ENCODE assay signal across 28 cellular contexts in genomic region chr2:218234487-218234886, GRCh38. TPM values are rescaled to one million over a fixed set of nuclear protein-coding genes. Genes with fewer than 3 reads are reported as not detected.
DNase-seq lines count a peak whose midpoint lies in the region; ATAC-seq and TF ChIP-seq lines count a peak whose summit lies in the region.
"Had no signal": no experiment of that assay in that cellular context is flagged by ENCODE, and none has a peak within 500 bp of the region (broad histone marks: within the 10 kb centered on the region; RNA-seq: fewer than 3 reads in every experiment).

No MANE protein-coding gene starts in this region.

- H3K4me2 ChIP-seq in OCI-LY7 (ENCODE audit: low read length) = no peak overlapping the region
- H3K4me2 ChIP-seq: BLaER1, SK-N-SH had no signal

- intact Hi-C loops in OCI-LY7 (cut with micrococcal nuclease; ENCODE audit: unreplicated experiment) = no loop called here

- H2AFZ ChIP-seq in OCI-LY7 (ENCODE audit: low read length) = no peak overlapping the region
- H2AFZ ChIP-seq: parathyroid adenoma had no signal

- no peak overlapping the region for H3K4me3 ChIP-seq in OCI-LY7 (ENCODE audit: low read depth, low read length, poor library complexity, severe bottlenecking)
- H3K4me3 ChIP-seq: BLaER1, breast epithelium, suprapubic skin had no signal

- H3K4me3 Mint-ChIP-seq in effector memory CD8-positive, alpha-beta T cell = no peak overlapping the region
- H3K4me3 Mint-ChIP-seq in progenitor cell of endocrine pancreas (ENCODE audit: low read depth) = no peak overlapping the region
- H3K4me3 Mint-ChIP-seq: nephron progenitor cell; stimulated activated effector memory CD8-positive, alpha-beta T cell treated with anti-CD3 and anti-CD28 coated beads, Interleukin-12 subunit alpha, Interleukin-12 subunit beta, amount 100 ng/mL, for 72 hours; T-helper 1 cell treated with Interleukin-12 subunit alpha and Interleukin-12 subunit beta and Interleukin-4 antibody, amounts not matched to agents 30 μg/mL and 1 μg/mL, for 36 hours had no signal

- no peak for DNase-seq in activated naive CD4-positive, alpha-beta T cell treated with anti-CD3 and anti-CD28 coated beads, Interleukin-2, amount 50 U/mL, for 72 hours (ENCODE audit: low spot score in 2 of 2)
- DNase-seq in activated naive CD4-positive, alpha-beta T cell treated with anti-CD3 and anti-CD28 coated beads, Interleukin-2, amount 50 U/mL, for 16 hours = no peak
- DNase-seq in OCI-LY7 (ENCODE audit: low spot score) = no peak
- DNase-seq in effector memory CD8-positive, alpha-beta T cell = no peak
- DNase-seq in progenitor cell of endocrine pancreas (ENCODE audit: low spot score, unreplicated experiment) = no peak
- DNase-seq in NCI-H774 (lab: John Stamatoyannopoulos, UW) = no peak
- DNase-seq: activated CD4-positive, alpha-beta T cell treated with anti-CD3 and anti-CD28 coated beads for 48 hours; amygdala; effector CD4-positive, alpha-beta T cell; islet precursor cell; KG1; NCI-H1417; NCI-H345; nephron progenitor cell; SK-N-SH; stimulated activated CD4-positive, alpha-beta T cell treated with anti-CD3 and anti-CD28 coated beads, Interleukin-4, amount 100 ng/mL, for 24 hours had no signal

- H3K9me3 Mint-ChIP-seq in activated naive CD4-positive, alpha-beta T cell treated with anti-CD3 and anti-CD28 coated beads, Interleukin-2, amount 50 U/mL, for 72 hours = no peaks in the 10 kb centered on the region
- H3K9me3 Mint-ChIP-seq in effector memory CD8-positive, alpha-beta T cell = no peaks in the 10 kb centered on the region
- no peaks in the 10 kb centered on the region for H3K9me3 Mint-ChIP-seq in progenitor cell of endocrine pancreas (ENCODE audit: low read depth)
- H3K9me3 Mint-ChIP-seq: activated T-helper 2 cell treated with anti-CD3 and anti-CD28 coated beads, Interferon-gamma antibody, Interleukin-2, Interleukin-4, amounts not matched to agents 10 μg/mL and 5 μg/mL and 100 μg/mL, durations not matched to agents 14 hours and 24 hours and 36 hours; nephron progenitor cell; stimulated activated effector memory CD8-positive, alpha-beta T cell treated with anti-CD3 and anti-CD28 coated beads, Interleukin-12 subunit alpha, Interleukin-12 subunit beta, amount 100 ng/mL, for 72 hours; T-helper 1 cell treated with Interleukin-12 subunit alpha and Interleukin-12 subunit beta and Interleukin-4 antibody, amounts not matched to agents 30 μg/mL and 1 μg/mL, for 36 hours had no signal

- H3K4me1 ChIP-seq in OCI-LY7 (ENCODE audit: insufficient read depth, low read length, poor library complexity, severe bottlenecking) = peaks cover 16% of the 10 kb centered on the region
- H3K4me1 ChIP-seq: breast epithelium, parathyroid adenoma had no signal

- H3K36me3 Mint-ChIP-seq in activated naive CD4-positive, alpha-beta T cell treated with anti-CD3 and anti-CD28 coated beads, Interleukin-2, amount 50 U/mL, for 72 hours = peaks cover 33 to 68% of the 10 kb centered on the region in 2 donors
- H3K36me3 Mint-ChIP-seq in effector memory CD8-positive, alpha-beta T cell (ENCODE audit: insufficient read depth) = peaks cover 95% of the 10 kb centered on the region
- H3K36me3 Mint-ChIP-seq in progenitor cell of endocrine pancreas (ENCODE audit: insufficient read depth) = peaks cover 42% of the 10 kb centered on the region

- TF ChIP-seq CTCF in OCI-LY7 (conservative IDR thresholded peaks at IDR 0.05; ENCODE audit: low read length) = no peak
- TF ChIP-seq CTCF in progenitor cell of endocrine pancreas (IDR thresholded peaks at IDR 0.05; ENCODE audit: unreplicated experiment) = no peak

- H4K20me1 ChIP-seq in OCI-LY7 (ENCODE audit: insufficient read depth, low read length) = no peaks in the 10 kb centered on the region

- CTCF ChIA-PET in OCI-LY7 (lab: Charles Lee; ENCODE audit: unreplicated experiment) = no interaction called here

- H3K4me1 Mint-ChIP-seq in effector memory CD8-positive, alpha-beta T cell (ENCODE audit: low read depth in 2 of 2) = peaks cover 20 to 37% of the 10 kb centered on the region in 2 donors
- peaks cover 22% of the 10 kb centered on the region for H3K4me1 Mint-ChIP-seq in progenitor cell of endocrine pancreas (ENCODE audit: low read depth)
- H3K4me1 Mint-ChIP-seq: nephron progenitor cell had no signal

- H3K27me3 Mint-ChIP-seq in effector memory CD8-positive, alpha-beta T cell = no peaks in the 10 kb centered on the region
- no peaks in the 10 kb centered on the region for H3K27me3 Mint-ChIP-seq in progenitor cell of endocrine pancreas

- peak overlapping the region; percentile 44 to 54 for H3K27ac Mint-ChIP-seq in activated naive CD4-positive, alpha-beta T cell treated with anti-CD3 and anti-CD28 coated beads, Interleukin-2, amount 50 U/mL, for 72 hours
- H3K27ac Mint-ChIP-seq in effector memory CD8-positive, alpha-beta T cell = peak overlapping the region; percentile 49 to 75
- H3K27ac Mint-ChIP-seq in progenitor cell of endocrine pancreas = peak overlapping the region; percentile 46
- H3K27ac Mint-ChIP-seq: T-helper 1 cell treated with Interleukin-12 subunit alpha and Interleukin-12 subunit beta and Interleukin-4 antibody, amounts not matched to agents 30 μg/mL and 1 μg/mL, for 36 hours had no signal

- H3K79me2 ChIP-seq in OCI-LY7 (ENCODE audit: insufficient read depth, low read depth, low read length) = peaks cover 18% of the 10 kb centered on the region; the same call in 1 of the 2 replicates

- TSS peak; percentile 21 for BruUV-seq in OCI-LY7 (replicated peaks; lab: Mats Ljungman, UMichigan)

- POLR2A ChIA-PET in OCI-LY7 (lab: Charles Lee) = interaction anchor here (0.8 to 1.0 kb wide), 2 partner anchors 13 to 16 kb away, joined by 3 to 6 read pairs; no protein-coding TSS in a partner anchor

- H3K27ac ChIP-seq in OCI-LY7 (ENCODE audit: low read depth, low read length, poor library complexity, severe bottlenecking) = no peak overlapping the region
- H3K27ac ChIP-seq: BLaER1, breast epithelium, parathyroid adenoma, suprapubic skin had no signal

- peaks cover 99% of the 10 kb centered on the region for H3K36me3 ChIP-seq in OCI-LY7 (ENCODE audit: insufficient read depth, low read length)
- H3K36me3 ChIP-seq: breast epithelium had no signal

- H3K9me2 ChIP-seq in OCI-LY7 (ENCODE audit: insufficient read depth, low read length) = no peaks in the 10 kb centered on the region
- H3K9me2 ChIP-seq: SK-N-SH had no signal

- no peak for ATAC-seq in activated naive CD4-positive, alpha-beta T cell treated with anti-CD3 and anti-CD28 coated beads, Interleukin-2, amount 50 U/mL, for 72 hours
- no peak for ATAC-seq in effector memory CD8-positive, alpha-beta T cell (replicated peaks)
- no peak for ATAC-seq in activated CD4-positive, CD25-positive, alpha-beta regulatory T cell treated with anti-CD3 and anti-CD28 coated beads, Interleukin-2, amount 50 U/mL, for 24 hours
- ATAC-seq in GM19463 (IDR thresholded peaks at IDR 0.05; ENCODE audit: unreplicated experiment) = no peak
- ATAC-seq: HCT116; sciatic nerve; stimulated activated effector memory CD8-positive, alpha-beta T cell treated with anti-CD3 and anti-CD28 coated beads, Interleukin-12 subunit alpha, Interleukin-12 subunit beta, amount 100 ng/mL, for 72 hours had no signal

- no peaks in the 10 kb centered on the region for H3K9me3 ChIP-seq in OCI-LY7 (ENCODE audit: low read length)
- H3K9me3 ChIP-seq: BLaER1, breast epithelium, SK-N-SH, suprapubic skin had no signal

RNA-seq across cellular contexts. Expression of gene ARPC2, which starts 17.5 kb away (rescaled TPM):
- 100 to 1,000 TPM; 567 to 656 TPM for total RNA-seq in activated naive CD4-positive, alpha-beta T cell treated with anti-CD3 and anti-CD28 coated beads, Interleukin-2, amount 50 U/mL, for 72 hours
- 257 and 264 TPM in 2 replicates for total RNA-seq in OCI-LY7 (2014; rRNA removed; shearing (Covaris generic))
- total RNA-seq in OCI-LY7 (2022) = 512 and 545 TPM in 2 replicates
- total RNA-seq in progenitor cell of endocrine pancreas = 153 and 160 TPM in 2 replicates

RNA-seq across cellular contexts. Expression of gene GPBAR1, which starts 26.3 kb away (rescaled TPM):
- under 1 TPM; 0.46 to 0.88 TPM for total RNA-seq in activated naive CD4-positive, alpha-beta T cell treated with anti-CD3 and anti-CD28 coated beads, Interleukin-2, amount 50 U/mL, for 72 hours
- total RNA-seq in OCI-LY7 (2014; rRNA removed; shearing (Covaris generic)) = 0.22 TPM in 1 of 2 replicates, not detected in the other
- 0.40 and 0.44 TPM in 2 replicates for total RNA-seq in OCI-LY7 (2022)
- total RNA-seq in progenitor cell of endocrine pancreas = 9.1 and 9.7 TPM in 2 replicates
- total RNA-seq: Daoy had no signal

RNA-seq across cellular contexts. Expression of gene AAMP, which starts 35.5 kb away (rescaled TPM):
- 10 to 100 TPM; 67.7 to 68.4 TPM for total RNA-seq in activated naive CD4-positive, alpha-beta T cell treated with anti-CD3 and anti-CD28 coated beads, Interleukin-2, amount 50 U/mL, for 72 hours
- 97.0 and 136 TPM in 2 replicates for total RNA-seq in OCI-LY7 (2014; rRNA removed; shearing (Covaris generic))
- 59.7 and 68.7 TPM in 2 replicates for total RNA-seq in OCI-LY7 (2022)
- total RNA-seq in progenitor cell of endocrine pancreas = 79.2 and 85.2 TPM in 2 replicates

RNA-seq across cellular contexts. Expression of gene PNKD, which starts 35.8 kb away (rescaled TPM):
- total RNA-seq in activated naive CD4-positive, alpha-beta T cell treated with anti-CD3 and anti-CD28 coated beads, Interleukin-2, amount 50 U/mL, for 72 hours = 10 to 100 TPM; 25.1 to 30.4 TPM
- 65.9 and 66.3 TPM in 2 replicates for total RNA-seq in OCI-LY7 (2014; rRNA removed; shearing (Covaris generic))
- total RNA-seq in OCI-LY7 (2022) = 62.2 and 74.5 TPM in 2 replicates
- 54.3 and 54.5 TPM in 2 replicates for total RNA-seq in progenitor cell of endocrine pancreas

RNA-seq across cellular contexts. Expression of gene TMBIM1, which starts 57.8 kb away (rescaled TPM):
- 10 to 100 TPM; 46.1 to 47.5 TPM for total RNA-seq in activated naive CD4-positive, alpha-beta T cell treated with anti-CD3 and anti-CD28 coated beads, Interleukin-2, amount 50 U/mL, for 72 hours
- total RNA-seq in OCI-LY7 (2014; rRNA removed; shearing (Covaris generic)) = 18.9 and 30.3 TPM in 2 replicates
- 26.9 and 27.6 TPM in 2 replicates for total RNA-seq in OCI-LY7 (2022)
- total RNA-seq in progenitor cell of endocrine pancreas = 131 and 137 TPM in 2 replicates
